Comparison of ENCODE assay signal across 8 cellular contexts in genomic region chr15:51970981-51971352, GRCh38. TPM values are rescaled to one million over a fixed set of nuclear protein-coding genes. Genes with fewer than 3 reads are reported as not detected.
DNase-seq lines count a peak whose midpoint lies in the region; ATAC-seq and TF ChIP-seq lines count a peak whose summit lies in the region.

No MANE protein-coding gene starts in this region.

- TF ChIP-seq POLR2A in heart left ventricle (IDR thresholded peaks at IDR 0.05), result no peak

- ATAC-seq in heart left ventricle, result peak in 1 of 4 donors; percentile 2
- ATAC-seq in Right ventricle myocardium superior (ENCODE audit: poor library complexity), result no peak
- peak; percentile 10 for ATAC-seq in HG03521 (IDR thresholded peaks at IDR 0.05; ENCODE audit: unreplicated experiment)

- no peaks in the 10 kb centered on the region for H3K27me3 Mint-ChIP-seq in MCF 10A (ENCODE audit: insufficient read depth, unreplicated experiment)
- peaks cover 1% of the 10 kb centered on the region for H3K27me3 Mint-ChIP-seq in mesothelial cell of epicardium (ENCODE audit: low read depth)

- peaks cover 0 to 28% (median 15%) of the 10 kb centered on the region in 12 donors for H3K9me3 ChIP-seq in heart left ventricle

- no peak for TF ChIP-seq CTCF in heart left ventricle (IDR thresholded peaks at IDR 0.05)
- TF ChIP-seq CTCF in MCF 10A (IDR thresholded peaks at IDR 0.05; ENCODE audit: unreplicated experiment), result no peak
- TF ChIP-seq CTCF in mesothelial cell of epicardium (IDR thresholded peaks at IDR 0.05; ENCODE audit: unreplicated experiment), result no peak

- peaks cover 12% of the 10 kb centered on the region for H3K4me1 Mint-ChIP-seq in MCF 10A (ENCODE audit: insufficient read depth, unreplicated experiment)
- peaks cover 15% of the 10 kb centered on the region for H3K4me1 Mint-ChIP-seq in mesothelial cell of epicardium

- WGBS in heart left ventricle, 4 donors, result 1 to 2% (median 1%) methylated on average over 6 of the region's 6 CpGs

- H3K27ac ChIP-seq in heart left ventricle, result peak overlapping the region; percentile 83 to 97 (median 92)

- no TSS peak for BruUV-seq in MCF 10A (replicated peaks; lab: Mats Ljungman, UMichigan)

- H3K4me3 Mint-ChIP-seq in MCF 10A (ENCODE audit: unreplicated experiment), result peak overlapping the region; percentile 97
- peak overlapping the region; percentile 95 for H3K4me3 Mint-ChIP-seq in mesothelial cell of epicardium

- H3K36me3 Mint-ChIP-seq in MCF 10A (ENCODE audit: insufficient read depth, unreplicated experiment) (peaks cover 33% of the 10 kb centered on the region), mesothelial cell of epicardium (peaks cover 16% of the 10 kb centered on the region)

- DNase-seq in heart left ventricle, result no peak
- no peak for DNase-seq in Right ventricle myocardium superior
- DNase-seq in MCF 10A (ENCODE audit: unreplicated experiment), result no peak
- no peak for DNase-seq in mesothelial cell of epicardium (ENCODE audit: low spot score in 2 of 2, unreplicated experiment in 2 of 2)
- no peak for DNase-seq in stimulated activated CD4-positive, alpha-beta T cell treated with anti-CD3 and anti-CD28 coated beads, Interleukin-1b, Interleukin-23, amount 100 ng/mL, for 48 hours
- no peak for DNase-seq in NCI-H2029 (lab: John Stamatoyannopoulos, UW)
- DNase-seq in SW480 (ENCODE audit: low spot score), result no peak

- peaks cover 0 to 24% (median 12%) of the 10 kb centered on the region in 12 donors for H3K4me1 ChIP-seq in heart left ventricle

- peaks cover 0 to 7% (median 0%) of the 10 kb centered on the region in 9 donors for H3K36me3 ChIP-seq in heart left ventricle

- H3K27me3 ChIP-seq in heart left ventricle, result no peaks in the 10 kb centered on the region

- CTCF ChIA-PET in MCF 10A (lab: Yijun Ruan, JAX), result interaction anchor here (0.5 to 1.5 kb wide), 11 partner anchors 10 to 265 kb away, joined by 3 to 6 read pairs (median 3); no protein-coding TSS in a partner anchor

- peak overlapping the region; percentile 71 to 96 (median 90) for H3K4me3 ChIP-seq in heart left ventricle

- POLR2A ChIA-PET in MCF 10A (lab: Yijun Ruan, JAX), result interaction anchor here (0.6 to 4.0 kb wide), 42 partner anchors 9 to 1049 kb away, joined by 3 to 97 read pairs (median 5); partner anchors contain the start of gene MAPK6

- H3K27ac Mint-ChIP-seq in MCF 10A (ENCODE audit: low read depth, unreplicated experiment) (peak overlapping the region; percentile 94), mesothelial cell of epicardium (peak overlapping the region; percentile 97)

- intact Hi-C loops in heart left ventricle (cut with DNase I) (loop anchor here in 4 of 10 donors (1.0 to 10.0 kb wide), 4 partner anchors 46 to 174 kb away; partner anchors contain the start of gene MAPK6 (in 2 of the 4)), Right ventricle myocardium superior (cut with DNase I) (loop anchor here (5.0 kb wide), 1 partner anchor 51 kb away; no protein-coding TSS in a partner anchor), MCF 10A (cut with micrococcal nuclease) (loop anchor here (1.0 to 2.0 kb wide), 2 partner anchors 48 to 106 kb away; partner anchors contain the start of gene MAPK6)

- H3K9me3 Mint-ChIP-seq in MCF 10A (ENCODE audit: unreplicated experiment), result peaks cover 10% of the 10 kb centered on the region
- peaks cover 14% of the 10 kb centered on the region for H3K9me3 Mint-ChIP-seq in mesothelial cell of epicardium

RNA-seq across cellular contexts. Expression of gene LEO1, which starts 0.6 kb away (rescaled TPM):
- total RNA-seq in heart left ventricle, result 10 to 100 TPM in 1 of 9 donors, 1 to 10 TPM in 8; 4.9 to 10.4 (median 8.3) TPM
- 10 to 100 TPM in 1 of 2 donors, 1 to 10 TPM in 1; 8.3 to 12.6 TPM for polyA plus RNA-seq in heart left ventricle
- 7.8 TPM for total RNA-seq in Right ventricle myocardium superior
- 24.2 and 29.3 TPM in 2 replicates for total RNA-seq in MCF 10A (2022)
- total RNA-seq in mesothelial cell of epicardium, result 20.2 to 22.4 TPM (median 20.4 TPM) in 3 replicates

RNA-seq across cellular contexts. Expression of gene MAPK6, which starts 48.1 kb away (rescaled TPM):
- total RNA-seq in heart left ventricle (10 to 100 TPM; 10.4 to 26.2 (median 18.2) TPM), Right ventricle myocardium superior (17.6 TPM), MCF 10A (2022) (106 and 114 TPM in 2 replicates), mesothelial cell of epicardium (56.7 to 59.9 TPM (median 57.4 TPM) in 3 replicates)
- 10 to 100 TPM in 1 of 2 donors, 1 to 10 TPM in 1; 3.6 to 17.5 TPM for polyA plus RNA-seq in heart left ventricle
